ENCODE assay signal across 38 cellular contexts in the genomic region with DNA sequence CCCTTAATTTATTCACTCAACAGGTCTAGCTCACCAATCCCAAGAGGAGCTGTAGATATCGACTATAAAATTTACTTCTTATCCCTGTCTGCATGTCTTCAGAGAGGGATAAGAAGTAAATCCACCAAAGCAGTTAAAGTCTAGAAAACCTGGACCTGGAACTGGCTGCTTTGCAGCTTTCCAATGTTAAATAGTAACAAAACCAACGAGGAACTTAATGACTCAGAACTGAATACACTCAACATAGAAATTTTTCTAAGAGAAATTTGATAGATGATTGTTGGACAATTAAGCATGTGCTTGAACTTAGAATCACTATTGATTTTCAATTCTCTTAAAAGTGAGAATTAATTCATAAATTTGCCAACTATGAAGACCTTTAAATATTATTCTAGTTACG. TPM values are rescaled to one million over a fixed set of nuclear protein-coding genes. Genes with fewer than 3 reads are reported as not detected.
"Had no signal": no experiment of that assay in that cellular context is flagged by ENCODE, and none has a peak within 500 bp of the region (broad histone marks: within the 10 kb centered on the region; RNA-seq: fewer than 3 reads in every experiment).

No MANE protein-coding gene starts in this region.

- FAIRE-seq: astrocyte had no signal

- H3K27ac Mint-ChIP-seq: activated CD4-positive, alpha-beta memory T cell treated with anti-CD3 and anti-CD28 coated beads, Interleukin-2, amount 10 ng/mL, durations not matched to agents 7 days and 5 days; activated CD8-positive, alpha-beta memory T cell treated with anti-CD3 and anti-CD28 coated beads, Interleukin-2, amount 10 ng/mL, durations not matched to agents 7 days and 5 days; activated naive CD8-positive, alpha-beta T cell treated with anti-CD3 and anti-CD28 coated beads, Interleukin-2, amount 10 ng/mL, durations not matched to agents 7 days and 5 days had no signal

- H3K4me3 ChIP-seq: body of pancreas, breast epithelium, Peyer's patch had no signal

- H3K36me3 ChIP-seq: breast epithelium, Peyer's patch, WERI-Rb-1 had no signal

- DNase-seq: activated CD4-positive, alpha-beta memory T cell treated with anti-CD3 and anti-CD28 coated beads, Interleukin-2, amount 10 ng/mL, durations not matched to agents 7 days and 5 days; activated CD4-positive, alpha-beta T cell treated with anti-CD3 and anti-CD28 coated beads for 1 hour; activated CD4-positive, alpha-beta T cell treated with anti-CD3 and anti-CD28 coated beads for 48 hours; activated CD4-positive, CD25-positive, alpha-beta regulatory T cell; activated CD8-positive, alpha-beta memory T cell treated with anti-CD3 and anti-CD28 coated beads for 24 hours; activated CD8-positive, alpha-beta memory T cell treated with anti-CD3 and anti-CD28 coated beads, Interleukin-2, amount 10 ng/mL, durations not matched to agents 7 days and 5 days; activated CD8-positive, alpha-beta memory T cell treated with anti-CD3 and anti-CD28 coated beads, Interleukin-2, amount 50 U/mL, for 48 hours; activated effector memory CD4-positive, alpha-beta T cell treated with anti-CD3 and anti-CD28 coated beads, Interleukin-2, amount 50 U/mL, for 16 hours; activated naive CD4-positive, alpha-beta T cell; activated naive CD4-positive, alpha-beta T cell treated with anti-CD3 and anti-CD28 coated beads, Interleukin-2, amount 50 U/mL, for 16 hours; activated naive CD8-positive, alpha-beta T cell treated with anti-CD3 and anti-CD28 coated beads, Interleukin-2, amount 10 ng/mL, durations not matched to agents 7 days and 5 days; activated T-cell treated with anti-CD3 and anti-CD28 coated beads, Interleukin-2, amount 50 U/mL, for 48 hours; amygdala; body of pancreas; caudate nucleus; cerebellar nuclear complex; NCI-H1092 treated with DMSO at 0.1 percent for 48 hours; NCI-H1417; NCI-H146; NCI-H187 treated with DMSO at 0.1 percent for 48 hours; NCI-H2081; NCI-H226; NCI-H446 treated with DMSO at 0.1 percent for 48 hours; NCI-H524; NCI-H69; NCI-H82; NK-92 treated with Interleukin-12 subunit alpha and Interleukin-12 subunit beta, amount 100 ng/mL, for 24 hours; PC-3; Peyer's patch; Right ventricle myocardium superior; T1000; WERI-Rb-1 had no signal

- H3K27me3 Mint-ChIP-seq: activated CD8-positive, alpha-beta memory T cell treated with anti-CD3 and anti-CD28 coated beads, Interleukin-2, amount 10 ng/mL, durations not matched to agents 7 days and 5 days had no signal

- H3K27ac ChIP-seq: body of pancreas, breast epithelium, Peyer's patch, WERI-Rb-1 had no signal

- H3K27me3 ChIP-seq: body of pancreas, breast epithelium, Peyer's patch had no signal

- H3K4me3 Mint-ChIP-seq: activated CD4-positive, alpha-beta memory T cell treated with anti-CD3 and anti-CD28 coated beads, Interleukin-2, amount 10 ng/mL, durations not matched to agents 7 days and 5 days; activated CD8-positive, alpha-beta memory T cell treated with anti-CD3 and anti-CD28 coated beads, Interleukin-2, amount 10 ng/mL, durations not matched to agents 7 days and 5 days; activated naive CD8-positive, alpha-beta T cell treated with anti-CD3 and anti-CD28 coated beads, Interleukin-2, amount 10 ng/mL, durations not matched to agents 7 days and 5 days had no signal

- H3K4me1 ChIP-seq: body of pancreas, breast epithelium, Peyer's patch had no signal

- ATAC-seq: activated CD8-positive, alpha-beta memory T cell treated with anti-CD3 and anti-CD28 coated beads, Interleukin-2, amount 10 ng/mL, durations not matched to agents 7 days and 5 days; body of pancreas; PC-3 had no signal

- H3K9me3 ChIP-seq: body of pancreas, breast epithelium, Peyer's patch had no signal

RNA-seq across cellular contexts. Expression of a gene that starts 11.5 kb away (rescaled TPM):
- total RNA-seq: astrocyte; body of pancreas; breast epithelium; M059J; PC-3; Peyer's patch; Right ventricle myocardium superior; T-helper 1 cell treated with Interleukin-12 subunit alpha and Interleukin-12 subunit beta and Interleukin-4 antibody, amounts not matched to agents 30 ng/mL and 1 ng/mL, for 36 hours; T-helper 2 cell treated with Interferon-gamma antibody and Interleukin-4, amounts not matched to agents 100 ng/mL and 5 ng/mL, for 36 hours had no signal
- polyA plus RNA-seq: adipose tissue had no signal
